In the genomic region with DNA sequence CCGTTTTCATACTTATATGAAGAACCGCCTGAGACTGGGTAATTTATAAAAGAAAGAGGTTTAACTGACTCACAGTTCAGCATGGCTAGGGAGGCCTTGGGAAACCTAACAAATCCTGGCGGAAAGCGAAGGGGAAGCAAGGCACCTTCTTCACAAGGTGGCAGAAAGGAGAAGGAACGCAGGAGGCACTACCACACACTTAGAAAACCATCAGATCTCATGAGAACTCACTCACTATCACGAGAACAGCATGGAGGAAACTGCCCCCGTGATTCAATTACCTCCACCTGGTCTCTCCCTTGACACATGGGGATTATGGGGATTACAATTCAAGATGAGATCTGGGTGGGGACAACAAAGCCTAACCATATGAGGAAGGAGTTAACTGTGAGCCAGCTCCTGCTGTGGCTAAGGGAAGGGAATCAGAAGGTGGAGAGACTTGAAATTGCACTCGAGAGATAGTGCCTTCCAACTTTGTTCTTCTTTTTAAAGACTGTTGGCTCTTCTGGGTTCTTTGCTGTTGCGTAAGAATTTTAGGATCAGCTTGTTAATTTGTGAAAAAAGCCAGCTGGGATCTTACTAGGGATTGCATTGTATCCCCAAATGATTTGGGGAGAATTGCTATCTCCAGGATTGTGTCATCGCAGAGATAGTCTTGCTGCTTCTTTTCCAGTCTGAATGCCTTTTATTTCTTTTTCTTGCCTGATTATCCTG, we compare ENCODE assay signal across 18 cellular contexts. TPM values are rescaled to one million over a fixed set of nuclear protein-coding genes. Genes with fewer than 3 reads are reported as not detected.
DNase-seq lines count a peak whose midpoint lies in the region; ATAC-seq and TF ChIP-seq lines count a peak whose summit lies in the region.
"Had no signal": no experiment of that assay in that cellular context is flagged by ENCODE, and none has a peak within 500 bp of the region (broad histone marks: within the 10 kb centered on the region; RNA-seq: fewer than 3 reads in every experiment).

No MANE protein-coding gene starts in this region.

- H2AFZ ChIP-seq in IMR-90 (replicated peaks; ENCODE audit: low read length, poor library complexity), result no peak overlapping the region

- no peak overlapping the region for H3K4me3 ChIP-seq in CD4-positive, CD25-positive, alpha-beta regulatory T cell (ENCODE audit: low read depth, low read length)
- no peak overlapping the region for H3K4me3 ChIP-seq in IMR-90 (ENCODE audit: insufficient read depth, low read depth, low read length)
- H3K4me3 ChIP-seq: ascending aorta, lung, sigmoid colon, SJCRH30 had no signal

- no peak overlapping the region for H3K23ac ChIP-seq in IMR-90 (ENCODE audit: low read depth, low read length)

- CTCF ChIA-PET in IMR-90 (lab: Yijun Ruan, JAX), result no interaction called here

- no peak overlapping the region for H3K27ac ChIP-seq in CD4-positive, CD25-positive, alpha-beta regulatory T cell (ENCODE audit: insufficient read depth, low read length, poor library complexity, severe bottlenecking)
- H3K27ac ChIP-seq in IMR-90 (ENCODE audit: insufficient read depth, low read length), result no peak overlapping the region
- H3K27ac ChIP-seq: ascending aorta, SJCRH30 had no signal

- H3K18ac ChIP-seq in IMR-90 (ENCODE audit: low read depth, low read length), result no peak overlapping the region

- H2AK5ac ChIP-seq in IMR-90 (ENCODE audit: low read depth, low read length), result no peak overlapping the region

- peaks cover 18 to 46% (median 34%) of the 10 kb centered on the region in 4 donors for H3K4me1 Mint-ChIP-seq in CD4-positive, CD25-positive, alpha-beta regulatory T cell
- peaks cover 53% of the 10 kb centered on the region for H3K4me1 Mint-ChIP-seq in central memory CD8-positive, alpha-beta T cell
- peaks cover 26 to 59% of the 10 kb centered on the region in 2 donors for H3K4me1 Mint-ChIP-seq in immature natural killer cell

- no CpG with 5 or more reads among the region's 10 CpGs for WGBS in IMR-90 (ENCODE audit: extremely low coverage in 2 of 2, insufficient read length in 1 of 2), 2 experiments

- in situ Hi-C loops in IMR-90 (cut with MboI; ENCODE audit: low sequenced_read_pairs), result no loop called here

- H3K9me3 ChIP-seq in CD4-positive, CD25-positive, alpha-beta regulatory T cell (ENCODE audit: control insufficient read depth in 2 of 2, low read length in 2 of 2), result no peaks in the 10 kb centered on the region
- no peaks in the 10 kb centered on the region for H3K9me3 ChIP-seq in IMR-90 (ENCODE audit: control insufficient read depth, insufficient read depth, low read length)
- H3K9me3 ChIP-seq: ascending aorta, sigmoid colon, SJCRH30 had no signal

- H3K27me3 Mint-ChIP-seq in CD4-positive, CD25-positive, alpha-beta regulatory T cell, result no peaks in the 10 kb centered on the region
- H3K27me3 Mint-ChIP-seq in central memory CD8-positive, alpha-beta T cell, result no peaks in the 10 kb centered on the region
- peaks cover 0 to 3% (median 2%) of the 10 kb centered on the region in 3 donors for H3K27me3 Mint-ChIP-seq in immature natural killer cell (ENCODE audit: low read depth in 3 of 3)
- H3K27me3 Mint-ChIP-seq: activated CD8-positive, alpha-beta T cell treated with anti-CD3 and anti-CD28 coated beads for 36 hours; stimulated activated memory B cell treated with anti-CD40 and anti-IgM and Interleukin-4, amounts not matched to agents 10 μg/mL and 1 μg/mL and 100 μg/mL, for 72 hours had no signal

- no peak overlapping the region for H2BK5ac ChIP-seq in IMR-90 (ENCODE audit: low read depth, low read length, poor library complexity, severe bottlenecking)

- no peak for TF ChIP-seq POLR2A in IMR-90 (IDR thresholded peaks at IDR 0.05; ENCODE audit: low read depth, low read length)

- no peak for DNase-seq in CD4-positive, CD25-positive, alpha-beta regulatory T cell
- DNase-seq in IMR-90 (no peak), immature natural killer cell (no peak), AML-193 (lab: John Stamatoyannopoulos, UW) (no peak), COLO829 (ENCODE audit: low spot score) (no peak), NCI-H345 treated with DMSO at 0.1 percent for 48 hours (lab: John Stamatoyannopoulos, UW; ENCODE audit: unreplicated experiment) (no peak)
- DNase-seq in central memory CD8-positive, alpha-beta T cell (ENCODE audit: low spot score in 2 of 2), result no peak
- DNase-seq: activated CD8-positive, alpha-beta T cell treated with anti-CD3 and anti-CD28 coated beads for 36 hours; activated gamma-delta T cell; cortex of kidney; DMS79; erythroblast; sigmoid colon; SJCRH30 had no signal

- H2BK15ac ChIP-seq in IMR-90 (ENCODE audit: low read depth, low read length), result no peak overlapping the region

- dilution Hi-C loops in IMR-90 (cut with HindIII; ENCODE audit: low sequenced_read_pairs, unreplicated experiment), result no loop called here

- peak overlapping the region in 2 of 3 donors; percentile 21 to 96 for H3K27ac Mint-ChIP-seq in CD4-positive, CD25-positive, alpha-beta regulatory T cell
- peak overlapping the region; percentile 29 for H3K27ac Mint-ChIP-seq in central memory CD8-positive, alpha-beta T cell (ENCODE audit: low read depth)
- peak overlapping the region in 5 of 6 donors; percentile 28 to 73 (median 63) for H3K27ac Mint-ChIP-seq in immature natural killer cell
- H3K27ac Mint-ChIP-seq: activated CD8-positive, alpha-beta T cell treated with anti-CD3 and anti-CD28 coated beads for 36 hours; stimulated activated memory B cell treated with anti-CD40 and anti-IgM and Interleukin-4, amounts not matched to agents 10 μg/mL and 1 μg/mL and 100 μg/mL, for 72 hours had no signal

- no peak for ATAC-seq in CD4-positive, CD25-positive, alpha-beta regulatory T cell (ENCODE audit: low read depth in 2 of 2)
- ATAC-seq in IMR-90 (ENCODE audit: low read depth) (no peak), HG02981 (IDR thresholded peaks at IDR 0.05; ENCODE audit: unreplicated experiment) (no peak)
- no peak for ATAC-seq in central memory CD8-positive, alpha-beta T cell (replicated peaks; ENCODE audit: extremely low read depth, poor library complexity, severe bottlenecking)
- ATAC-seq: activated CD8-positive, alpha-beta T cell treated with anti-CD3 and anti-CD28 coated beads for 36 hours; stimulated activated memory B cell treated with anti-CD40 and anti-IgM and Interleukin-4, amounts not matched to agents 10 μg/mL and 1 μg/mL and 100 μg/mL, for 72 hours had no signal

- H3K9ac ChIP-seq in IMR-90 (ENCODE audit: low read depth, low read length), result no peak overlapping the region

- H4K20me1 ChIP-seq in IMR-90 (ENCODE audit: insufficient read depth, low read length), result no peaks in the 10 kb centered on the region

- intact Hi-C loops in IMR-90 (cut with micrococcal nuclease), result no loop called here

- H2BK120ac ChIP-seq in IMR-90 (ENCODE audit: low read depth, low read length), result no peak overlapping the region

- H3K36me3 Mint-ChIP-seq in CD4-positive, CD25-positive, alpha-beta regulatory T cell, result peaks cover 87% of the 10 kb centered on the region
- H3K36me3 Mint-ChIP-seq in central memory CD8-positive, alpha-beta T cell (ENCODE audit: insufficient read depth), result peaks cover 90% of the 10 kb centered on the region
- H3K36me3 Mint-ChIP-seq in immature natural killer cell, result peaks cover 43 to 68% (median 59%) of the 10 kb centered on the region in 3 donors

- TF ChIP-seq RAD21 in IMR-90 (IDR thresholded peaks at IDR 0.05; ENCODE audit: low read length), result no peak

- H4K5ac ChIP-seq in IMR-90 (ENCODE audit: low read depth, low read length), result no peak overlapping the region

- H3K4me2 ChIP-seq in IMR-90 (ENCODE audit: low read depth, low read length), result peak overlapping the region; percentile 31; the same call in 1 of the 2 replicates

- H4K8ac ChIP-seq in IMR-90 (ENCODE audit: low read depth in 2 of 2, low read length in 2 of 2), result no peak overlapping the region

- peaks cover 93% of the 10 kb centered on the region for H3K36me3 ChIP-seq in CD4-positive, CD25-positive, alpha-beta regulatory T cell (ENCODE audit: control insufficient read depth, insufficient read depth, low read length)
- H3K36me3 ChIP-seq in IMR-90 (ENCODE audit: control insufficient read depth, insufficient read depth, low read length), result peaks cover 39% of the 10 kb centered on the region
- H3K36me3 ChIP-seq: SJCRH30 had no signal

- POLR2A ChIA-PET in IMR-90 (lab: Charles Lee; ENCODE audit: unreplicated experiment), result no interaction called here

- BruUV-seq in IMR-90 (replicated peaks; lab: Mats Ljungman, UMichigan), result no TSS peak

- peaks cover 2% of the 10 kb centered on the region; the same call in 1 of the 2 replicates for H3K9me1 ChIP-seq in IMR-90 (ENCODE audit: insufficient read depth, low read length)

- no peak overlapping the region for H4K91ac ChIP-seq in IMR-90 (ENCODE audit: insufficient read depth, low read depth, low read length)

- peaks cover 0 to 1% (median 0%) of the 10 kb centered on the region in 7 donors for H3K9me3 Mint-ChIP-seq in CD4-positive, CD25-positive, alpha-beta regulatory T cell
- no peaks in the 10 kb centered on the region for H3K9me3 Mint-ChIP-seq in central memory CD8-positive, alpha-beta T cell
- no peaks in the 10 kb centered on the region for H3K9me3 Mint-ChIP-seq in immature natural killer cell
- H3K9me3 Mint-ChIP-seq: activated CD8-positive, alpha-beta T cell treated with anti-CD3 and anti-CD28 coated beads for 36 hours; stimulated activated memory B cell treated with anti-CD40 and anti-IgM and Interleukin-4, amounts not matched to agents 10 μg/mL and 1 μg/mL and 100 μg/mL, for 72 hours had no signal

- no peaks in the 10 kb centered on the region for H3K4me1 ChIP-seq in CD4-positive, CD25-positive, alpha-beta regulatory T cell (ENCODE audit: control insufficient read depth, insufficient read depth, low read length, poor library complexity, severe bottlenecking)
- peaks cover 3% of the 10 kb centered on the region; the same call in 1 of the 2 replicates for H3K4me1 ChIP-seq in IMR-90 (ENCODE audit: control insufficient read depth, insufficient read depth, low read length)
- H3K4me1 ChIP-seq: ascending aorta, sigmoid colon had no signal

- no peak overlapping the region for H3K4ac ChIP-seq in IMR-90 (ENCODE audit: low read depth, low read length)

- no peaks in the 10 kb centered on the region for H3K27me3 ChIP-seq in CD4-positive, CD25-positive, alpha-beta regulatory T cell (ENCODE audit: control insufficient read depth, insufficient read depth, low read length)
- no peaks in the 10 kb centered on the region for H3K27me3 ChIP-seq in IMR-90 (ENCODE audit: control insufficient read depth, insufficient read depth, low read length)
- H3K27me3 ChIP-seq: ascending aorta, sigmoid colon, SJCRH30 had no signal

- no peak for TF ChIP-seq CTCF in IMR-90 (conservative IDR thresholded peaks at IDR 0.05; ENCODE audit: low read depth, low read length)

- no peak overlapping the region for H3K14ac ChIP-seq in IMR-90 (replicated peaks; ENCODE audit: low read depth, low read length)

- H2AK9ac ChIP-seq in IMR-90 (replicated peaks; ENCODE audit: low read depth, low read length, poor library complexity), result no peak overlapping the region

- H3K56ac ChIP-seq in IMR-90 (ENCODE audit: extremely low read depth, insufficient read depth, low read length), result no peak overlapping the region

- no peak overlapping the region for H2BK20ac ChIP-seq in IMR-90 (ENCODE audit: low read depth, low read length)

- peaks cover 4 to 9% of the 10 kb centered on the region in 2 experiments; a peak in 2 of 4 replicates for H3K79me1 ChIP-seq in IMR-90 (ENCODE audit: low read depth in 1 of 2, low read length in 2 of 2)

- H3K4me3 Mint-ChIP-seq in CD4-positive, CD25-positive, alpha-beta regulatory T cell, result peak overlapping the region in 1 of 4 donors; percentile 54
- no peak overlapping the region for H3K4me3 Mint-ChIP-seq in central memory CD8-positive, alpha-beta T cell
- no peak overlapping the region for H3K4me3 Mint-ChIP-seq in immature natural killer cell
- H3K4me3 Mint-ChIP-seq: activated CD8-positive, alpha-beta T cell treated with anti-CD3 and anti-CD28 coated beads for 36 hours; stimulated activated memory B cell treated with anti-CD40 and anti-IgM and Interleukin-4, amounts not matched to agents 10 μg/mL and 1 μg/mL and 100 μg/mL, for 72 hours had no signal

RNA-seq across cellular contexts. Expression of gene OPTN, which starts 21.0 kb away (rescaled TPM):
- 209 TPM for total RNA-seq in CD4-positive, CD25-positive, alpha-beta regulatory T cell
- 100 to 1,000 TPM in 2 of 4 donors, 10 to 100 TPM in 2; 71.9 to 113 (median 88.2) TPM for polyA plus RNA-seq in CD4-positive, CD25-positive, alpha-beta regulatory T cell
- total RNA-seq in IMR-90 (2012; rRNA removed), result 34.8 and 56.9 TPM in 2 replicates
- polyA plus RNA-seq in IMR-90 (2012; rRNA removed), result 39.1 and 41.4 TPM in 2 replicates
- polyA plus RNA-seq in IMR-90 (2012; cell fraction: cytosol; rRNA removed), result 10.2 and 14.9 TPM in 2 replicates
- 7.7 and 46.9 TPM in 2 replicates for polyA plus RNA-seq in IMR-90 (2012; cell fraction: nucleus; rRNA removed; ENCODE audit: low replicate concordance)
- polyA plus RNA-seq in immature natural killer cell, result 100 to 1,000 TPM in 1 of 3 donors, 10 to 100 TPM in 2; 35.4 to 103 (median 71.8) TPM

RNA-seq across cellular contexts. Expression of gene MCM10, which starts 40.4 kb away (rescaled TPM):
- 2.1 TPM for total RNA-seq in CD4-positive, CD25-positive, alpha-beta regulatory T cell
- 1 to 10 TPM in 1 of 4 donors, under 1 TPM in 3; 0.19 to 1.4 (median 0.43) TPM for polyA plus RNA-seq in CD4-positive, CD25-positive, alpha-beta regulatory T cell
- total RNA-seq in IMR-90 (2012; rRNA removed), result 11.8 and 14.4 TPM in 2 replicates
- polyA plus RNA-seq in IMR-90 (2012; rRNA removed), result 4.9 and 5.4 TPM in 2 replicates
- polyA plus RNA-seq in IMR-90 (2012; cell fraction: cytosol; rRNA removed), result 0.69 and 1.3 TPM in 2 replicates
- polyA plus RNA-seq in IMR-90 (2012; cell fraction: nucleus; rRNA removed; ENCODE audit: low replicate concordance), result 1.1 and 3.5 TPM in 2 replicates
- under 1 TPM; 0.13 to 0.58 (median 0.55) TPM for polyA plus RNA-seq in immature natural killer cell
